ENCODE assay signal across 21 cellular contexts in genomic region chr6:6783736-6784135, GRCh38.
A peak's percentile ranks its signal among the peaks of the same experiment; 100 is the strongest.
DNase-seq lines count a peak whose midpoint lies in the region; ATAC-seq and TF ChIP-seq lines count a peak whose summit lies in the region.
"Had no signal": no experiment of that assay in that cellular context is flagged by ENCODE, and none has a peak within 500 bp of the region (broad histone marks: within the 10 kb centered on the region; RNA-seq: fewer than 3 reads in every experiment).

No MANE protein-coding gene starts in this region.

- H3K27ac ChIP-seq in SJSA1 = peak overlapping the region; percentile 93
- H3K27ac ChIP-seq: SJCRH30 had no signal

- no peak for ATAC-seq in GM18505 (IDR thresholded peaks at IDR 0.05; ENCODE audit: unreplicated experiment)
- ATAC-seq: CD8-positive, alpha-beta T cell; T-helper 17 cell had no signal

- no peaks in the 10 kb centered on the region for H3K36me3 ChIP-seq in SJSA1
- H3K36me3 ChIP-seq: SJCRH30 had no signal

- DNase-seq in ELR (ENCODE audit: low read depth) (peak; percentile 41), SJSA1 (ENCODE audit: low read depth in 1 of 2, low spot score in 2 of 2) (peak; percentile 68 to 82), epithelial cell of esophagus (ENCODE audit: low read depth) (peak; percentile 40), NCI-H146 (lab: John Stamatoyannopoulos, UW) (no peak), medulla oblongata (ENCODE audit: extremely low spot score) (no peak), KG1 (lab: John Stamatoyannopoulos, UW) (no peak)
- DNase-seq: C1 segment of cervical spinal cord; CD8-positive, alpha-beta T cell; DND-41; GF-D8; Kasumi-1; NCI-H1694 treated with DMSO at 0.1 percent for 48 hours; NCI-H2081 treated with DMSO at 0.1 percent for 48 hours; NCI-H2171 treated with DMSO at 0.1 percent for 48 hours; NCI-H446; NCI-H526; OCI-M1; SJCRH30; SW 1271; T-helper 17 cell had no signal

- no peak for TF ChIP-seq CTCF in epithelial cell of esophagus (IDR thresholded peaks at IDR 0.05; ENCODE audit: insufficient read depth, low read depth, low read length, missing control alignments)

- TF ChIP-seq POLR2A in GM18505 (IDR thresholded peaks at IDR 0.05; ENCODE audit: borderline replicate concordance, extremely low read depth, insufficient read depth, insufficient read length) = no peak

- peaks cover 44% of the 10 kb centered on the region for H3K4me1 ChIP-seq in SJSA1 (replicated peaks)
- H3K4me1 ChIP-seq: SJCRH30 had no signal

- no peaks in the 10 kb centered on the region for H3K27me3 ChIP-seq in SJSA1 (replicated peaks)
- H3K27me3 ChIP-seq: SJCRH30 had no signal

- no peaks in the 10 kb centered on the region for H3K9me3 ChIP-seq in SJSA1 (replicated peaks)
- H3K9me3 ChIP-seq: SJCRH30 had no signal

- H3K4me3 ChIP-seq in SJSA1 = no peak overlapping the region
- H3K4me3 ChIP-seq in epithelial cell of esophagus (ENCODE audit: low read length) = no peak overlapping the region
- H3K4me3 ChIP-seq: SJCRH30 had no signal

Comparison
In these comparisons a context has a peak if more than half of its experiments do, and no peak if none do; other contexts are left out.
1. DNase-seq: peak in ELR (single experiment), SJSA1 (2 of 2) and epithelial cell of esophagus (single experiment); none in NCI-H146 (single experiment), medulla oblongata (single experiment) and KG1 (single experiment).